ENCODE assay signal across 15 cellular contexts in genomic region chr1:204836856-204837255, GRCh38. TPM values are rescaled to one million over a fixed set of nuclear protein-coding genes. Genes with fewer than 3 reads are reported as not detected.
"Had no signal": no experiment of that assay in that cellular context is flagged by ENCODE, and none has a peak within 500 bp of the region (broad histone marks: within the 10 kb centered on the region; RNA-seq: fewer than 3 reads in every experiment).

No MANE protein-coding gene starts in this region.

- H3K27ac ChIP-seq: body of pancreas, gastroesophageal sphincter, heart left ventricle, parathyroid adenoma, skin epidermis, tibial artery had no signal

- H3K4me3 ChIP-seq: body of pancreas, gastroesophageal sphincter, heart left ventricle, skin epidermis, tibial artery had no signal

- H3K9me3 ChIP-seq: body of pancreas, gastroesophageal sphincter, heart left ventricle, tibial artery had no signal

- H3K27me3 ChIP-seq: body of pancreas, gastroesophageal sphincter, tibial artery had no signal

- H3K9ac ChIP-seq: parathyroid adenoma had no signal

- H2AFZ ChIP-seq: parathyroid adenoma had no signal

- H3K4me1 ChIP-seq: body of pancreas, parathyroid adenoma, tibial artery had no signal

- DNase-seq: activated B cell treated with CpG ODN at 0.5 μM for 24 hours; activated CD8-positive, alpha-beta memory T cell treated with anti-CD3 and anti-CD28 coated beads for 24 hours; activated naive CD4-positive, alpha-beta T cell; activated T-cell treated with anti-CD3 and anti-CD28 coated beads, Interleukin-2, amount 50 U/mL, for 4 hours; effector CD4-positive, alpha-beta T cell; stimulated activated CD4-positive, alpha-beta T cell treated with anti-CD3 and anti-CD28 coated beads, Interleukin-1b, Interleukin-23, amount 100 ng/mL, for 48 hours; tibial artery had no signal

- ATAC-seq: activated CD4-positive, alpha-beta T cell treated with anti-CD3 and anti-CD28 coated beads for 36 hours; activated T-cell treated with anti-CD3 and anti-CD28 coated beads, Interleukin-2, amount 50 U/mL, for 4 hours; gastroesophageal sphincter; natural killer cell treated with Interleukin-12 subunit alpha and Interleukin-12 subunit beta and Interleukin-15 and Interleukin-18, amount 100 ng/mL, for 72 hours had no signal

- H3K79me2 ChIP-seq: parathyroid adenoma had no signal

- H3K36me3 ChIP-seq: heart left ventricle, tibial artery had no signal

RNA-seq across cellular contexts. Expression of gene NFASC, which starts 33.8 kb away (rescaled TPM):
- total RNA-seq: pulmonary artery endothelial cell had no signal
